8 cellular contexts compared by ENCODE assay signal in the genomic region with DNA sequence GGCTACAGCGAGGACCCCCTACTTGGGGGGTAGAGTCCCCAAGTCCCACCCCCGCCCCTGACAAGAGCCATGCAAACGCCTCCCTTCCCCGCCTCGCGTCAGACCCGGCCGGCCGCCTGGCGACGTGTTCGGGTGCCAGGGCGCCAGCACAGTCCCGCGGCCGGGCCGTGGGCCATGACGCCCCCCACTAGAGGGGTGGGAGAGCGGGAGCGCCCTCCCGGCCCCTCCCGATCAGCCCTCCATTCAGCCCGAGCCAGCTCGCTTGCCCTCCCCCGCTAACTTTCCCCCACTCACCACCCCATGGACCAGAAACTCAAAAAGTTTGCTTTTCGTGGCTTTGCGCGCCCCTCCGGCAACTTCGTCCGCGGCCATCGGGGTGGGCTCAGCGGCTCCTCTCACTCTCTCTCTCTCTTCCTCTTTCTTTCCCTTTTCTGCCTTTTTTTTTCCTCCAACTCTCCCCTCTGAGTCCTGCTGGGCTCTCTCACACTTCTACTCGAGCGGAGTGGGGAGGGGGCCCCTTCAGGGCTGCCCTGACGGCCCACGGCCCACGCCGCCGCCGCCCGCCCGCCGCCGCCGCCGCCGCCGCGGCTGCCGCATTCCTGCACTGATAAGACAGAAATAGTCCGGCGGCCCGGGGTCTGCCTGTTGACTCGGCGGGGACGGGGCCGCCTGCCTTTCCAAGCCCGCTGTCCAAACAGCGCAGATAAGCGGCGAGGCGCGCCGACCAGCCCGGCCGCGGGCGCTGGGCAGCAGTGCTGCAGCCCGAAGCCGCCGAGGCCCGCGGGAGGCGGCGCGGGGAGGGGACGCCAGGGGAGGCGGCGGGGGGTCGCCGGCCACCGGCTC. TPM values are rescaled to one million over a fixed set of nuclear protein-coding genes. Genes with fewer than 3 reads are reported as not detected.
A peak's percentile ranks its signal among the peaks of the same experiment; 100 is the strongest.
DNase-seq lines count a peak whose midpoint lies in the region; ATAC-seq and TF ChIP-seq lines count a peak whose summit lies in the region.

A gene (minus strand): TSS at position 504 of the 843 bp plus-strand sequence. CDS start 132 bp downstream, at position 372.

- no peak within 1 kb of the TSS for H3K9ac ChIP-seq in neural progenitor cell

- DNase-seq in EH (ENCODE audit: low read depth) (peak; percentile 69), NCI-H1694 (lab: John Stamatoyannopoulos, UW) (peak; percentile 26), Right ventricle myocardium inferior (ENCODE audit: missing footprints) (peak; percentile 91), neural progenitor cell (ENCODE audit: low spot score) (peak; percentile 94), DMS153 treated with DMSO at 0.1 percent for 48 hours (lab: John Stamatoyannopoulos, UW; ENCODE audit: unreplicated experiment) (no peak), NOMO-1 (lab: John Stamatoyannopoulos, UW; ENCODE audit: unreplicated experiment in 2 of 2) (no peak)

- H3K4me3 Mint-ChIP-seq in activated naive CD4-positive, alpha-beta T cell treated with anti-CD3 and anti-CD28 coated beads, Interleukin-2, amount 50 U/mL, for 24 hours, result peak within 1 kb of the TSS; percentile 90
- peak within 1 kb of the TSS; percentile 95 for H3K4me3 Mint-ChIP-seq in neural progenitor cell

- H3K9me3 Mint-ChIP-seq in activated naive CD4-positive, alpha-beta T cell treated with anti-CD3 and anti-CD28 coated beads, Interleukin-2, amount 50 U/mL, for 24 hours, result no peaks in the 10 kb centered on the region
- H3K9me3 Mint-ChIP-seq in neural progenitor cell, result no peaks in the 10 kb centered on the region

- peaks cover 65% of the 10 kb centered on the region for H3F3A ChIP-seq in neural progenitor cell (ENCODE audit: low read depth)

- peak within 1 kb of the TSS; percentile 70 for H2AFZ ChIP-seq in neural progenitor cell (replicated peaks)

- peaks cover 29% of the 10 kb centered on the region for H3K27me3 Mint-ChIP-seq in activated naive CD4-positive, alpha-beta T cell treated with anti-CD3 and anti-CD28 coated beads, Interleukin-2, amount 50 U/mL, for 24 hours
- peaks cover 19% of the 10 kb centered on the region for H3K27me3 Mint-ChIP-seq in neural progenitor cell (ENCODE audit: insufficient read depth, low read depth)

- peak; percentile 45 for ATAC-seq in Right ventricle myocardium inferior
- ATAC-seq in HG03025 (IDR thresholded peaks at IDR 0.05; ENCODE audit: low FRiP score, unreplicated experiment), result no peak

- no peaks in the 10 kb centered on the region for H3K79me2 ChIP-seq in neural progenitor cell (ENCODE audit: low read depth)

- peak within 1 kb of the TSS; percentile 23 for H3K27ac Mint-ChIP-seq in activated naive CD4-positive, alpha-beta T cell treated with anti-CD3 and anti-CD28 coated beads, Interleukin-2, amount 50 U/mL, for 24 hours
- H3K27ac Mint-ChIP-seq in neural progenitor cell, result peak within 1 kb of the TSS; percentile 88

- intact Hi-C loops in Right ventricle myocardium inferior (cut with DNase I), result loop anchor here (2.0 kb wide), 1 partner anchor 54 kb away; no protein-coding TSS in a partner anchor

- H3K27ac ChIP-seq in neural progenitor cell, result no peak within 1 kb of the TSS

- H3K36me3 ChIP-seq in neural progenitor cell, result no peaks in the 10 kb centered on the region

- peaks cover 73% of the 10 kb centered on the region for H3K27me3 ChIP-seq in neural progenitor cell

- peak within 1 kb of the TSS; percentile 95 for H3K4me2 ChIP-seq in neural progenitor cell

- peaks cover 36% of the 10 kb centered on the region for H4K20me1 ChIP-seq in neural progenitor cell (ENCODE audit: low read depth)

- no peaks in the 10 kb centered on the region for H3K36me3 Mint-ChIP-seq in activated naive CD4-positive, alpha-beta T cell treated with anti-CD3 and anti-CD28 coated beads, Interleukin-2, amount 50 U/mL, for 24 hours
- no peaks in the 10 kb centered on the region for H3K36me3 Mint-ChIP-seq in neural progenitor cell

- H3K4me3 ChIP-seq in neural progenitor cell, result peak within 1 kb of the TSS; percentile 52

- no peaks in the 10 kb centered on the region for H3K9me3 ChIP-seq in neural progenitor cell (ENCODE audit: low read depth)

- H3K4me1 Mint-ChIP-seq in activated naive CD4-positive, alpha-beta T cell treated with anti-CD3 and anti-CD28 coated beads, Interleukin-2, amount 50 U/mL, for 24 hours, result peaks cover 57% of the 10 kb centered on the region
- H3K4me1 Mint-ChIP-seq in neural progenitor cell, result peaks cover 73% of the 10 kb centered on the region

- TF ChIP-seq CTCF in neural progenitor cell (IDR thresholded peaks at IDR 0.05), result no peak

- peaks cover 69% of the 10 kb centered on the region for H3K4me1 ChIP-seq in neural progenitor cell

RNA-seq across cellular contexts. Expression of the gene that starts here (rescaled TPM):
- total RNA-seq in Right ventricle myocardium inferior, result 110 TPM
- total RNA-seq in neural progenitor cell (ENCODE audit: low replicate concordance), result 11.0 and 23.6 TPM in 2 replicates

Comparison
In these comparisons a context has a peak if more than half of its experiments do, and no peak if none do; other contexts are left out.
1. DNase-seq: peak in EH (single experiment), NCI-H1694 (single experiment), Right ventricle myocardium inferior (single experiment) and neural progenitor cell (single experiment); none in DMS153 treated with DMSO at 0.1 percent for 48 hours (single experiment) and NOMO-1 (0 of 2).